ENCODE assay signal across 24 cellular contexts in genomic region chr3:95627293-95627692, GRCh38.
DNase-seq lines count a peak whose midpoint lies in the region; ATAC-seq and TF ChIP-seq lines count a peak whose summit lies in the region.
"Had no signal": no experiment of that assay in that cellular context is flagged by ENCODE, and none has a peak within 500 bp of the region (broad histone marks: within the 10 kb centered on the region; RNA-seq: fewer than 3 reads in every experiment).

No MANE protein-coding gene starts in this region.

- no peaks in the 10 kb centered on the region for H3K23me2 ChIP-seq in H9 (ENCODE audit: insufficient read length, low read depth, low read length, poor library complexity, severe bottlenecking)

- H2BK15ac ChIP-seq in H9 (ENCODE audit: low read depth, low read length) (no peak overlapping the region), mesendoderm (replicated peaks; ENCODE audit: low read depth) (no peak overlapping the region)

- H3K4ac ChIP-seq in H9 (ENCODE audit: low read depth, low read length) (no peak overlapping the region), mesendoderm (ENCODE audit: low read depth, low read length) (no peak overlapping the region)

- no peak overlapping the region for H3K56ac ChIP-seq in H9 (ENCODE audit: insufficient read length, low read depth, low read length)
- H3K56ac ChIP-seq in mesendoderm (ENCODE audit: low read length), result no peak overlapping the region

- H3K79me1 ChIP-seq in H9 (ENCODE audit: insufficient read depth, low read depth, low read length, poor library complexity, severe bottlenecking) (no peaks in the 10 kb centered on the region), mesendoderm (ENCODE audit: low read length) (no peaks in the 10 kb centered on the region)

- no peak overlapping the region for H3K4me2 ChIP-seq in H9 (ENCODE audit: insufficient read depth, insufficient read length, low read length)
- H3K4me2 ChIP-seq in OCI-LY3 (ENCODE audit: low read length), result peak overlapping the region; percentile 55
- H3K4me2 ChIP-seq in mesendoderm (ENCODE audit: low read length), result no peak overlapping the region

- H3K36me3 Mint-ChIP-seq in H9 (ENCODE audit: insufficient read depth in 1 of 3, low read depth in 3 of 3), result no peaks in the 10 kb centered on the region
- H3K36me3 Mint-ChIP-seq: CD8-positive, alpha-beta T cell had no signal

- H2AK5ac ChIP-seq in H9 (ENCODE audit: insufficient read length, low read length), result no peak overlapping the region
- no peak overlapping the region for H2AK5ac ChIP-seq in mesendoderm (ENCODE audit: low read length)

- H2BK120ac ChIP-seq in H9 (ENCODE audit: low read depth, low read length, poor library complexity, severe bottlenecking) (no peak overlapping the region), mesendoderm (ENCODE audit: low read depth, low read length) (no peak overlapping the region)

- ATAC-seq in GM19035 (IDR thresholded peaks at IDR 0.05; ENCODE audit: unreplicated experiment) (no peak), GM18520 (IDR thresholded peaks at IDR 0.05; ENCODE audit: unreplicated experiment) (no peak), HG03139 (IDR thresholded peaks at IDR 0.05; ENCODE audit: unreplicated experiment) (no peak)
- ATAC-seq: CD8-positive, alpha-beta T cell; HCT116; Panc1 had no signal

- no peak overlapping the region for H3T11ph ChIP-seq in H9 (ENCODE audit: low read length)

- no peaks in the 10 kb centered on the region for H3K9me3 ChIP-seq in H9 (ENCODE audit: control insufficient read depth, low read depth, low read length)
- no peaks in the 10 kb centered on the region for H3K9me3 ChIP-seq in OCI-LY3 (ENCODE audit: insufficient read depth, low read length)
- H3K9me3 ChIP-seq in right atrium auricular region, result no peaks in the 10 kb centered on the region
- H3K9me3 ChIP-seq: Caco-2 had no signal

- TF ChIP-seq CTCF in H9 (conservative IDR thresholded peaks at IDR 0.05) (no peak), OCI-LY3 (IDR thresholded peaks at IDR 0.05; ENCODE audit: low read depth, low read length) (no peak), right atrium auricular region (IDR thresholded peaks at IDR 0.05) (no peak)

- no peak overlapping the region for H2BK20ac ChIP-seq in H9 (ENCODE audit: low read depth, low read length, poor library complexity, severe bottlenecking)

- H3K4me1 Mint-ChIP-seq in H9, result peaks cover 18 to 19% of the 10 kb centered on the region in 2 experiments

- H3K27ac ChIP-seq in H9 (ENCODE audit: insufficient read length, low read depth, low read length) (no peak overlapping the region), OCI-LY3 (ENCODE audit: low read length) (peak overlapping the region; percentile 59), mesendoderm (ENCODE audit: low read depth, low read length) (no peak overlapping the region), right atrium auricular region (no peak overlapping the region)
- H3K27ac ChIP-seq: C4-2B, SK-N-MC had no signal

- no peak overlapping the region for H4K8ac ChIP-seq in H9 (replicated peaks; ENCODE audit: insufficient read length, low read depth, low read length)
- no peak overlapping the region for H4K8ac ChIP-seq in mesendoderm (ENCODE audit: low read depth, low read length)

- H3K27me3 ChIP-seq in H9 (ENCODE audit: insufficient read depth, low read length) (no peaks in the 10 kb centered on the region), OCI-LY3 (ENCODE audit: low read depth, low read length) (no peaks in the 10 kb centered on the region), mesendoderm (ENCODE audit: insufficient read depth, low read length, poor library complexity) (no peaks in the 10 kb centered on the region), right atrium auricular region (no peaks in the 10 kb centered on the region)

- H3K4me1 ChIP-seq in H9 (ENCODE audit: insufficient read depth, low read length) (no peaks in the 10 kb centered on the region; the same call in 1 of the 2 replicates), OCI-LY3 (ENCODE audit: low read length) (peaks cover 13% of the 10 kb centered on the region), mesendoderm (ENCODE audit: control insufficient read depth, low read depth, low read length) (no peaks in the 10 kb centered on the region), right atrium auricular region (no peaks in the 10 kb centered on the region)
- H3K4me1 ChIP-seq: Caco-2 had no signal

- H2AFZ ChIP-seq in H9 (ENCODE audit: low read length) (peak overlapping the region; percentile 9), OCI-LY3 (ENCODE audit: low read depth, low read length) (peak overlapping the region; percentile 93)

- no peak overlapping the region for H3K14ac ChIP-seq in H9 (ENCODE audit: insufficient read depth, low read length)

- no peaks in the 10 kb centered on the region for H3K9me3 Mint-ChIP-seq in H9
- H3K9me3 Mint-ChIP-seq: T-helper 1 cell treated with Interleukin-12 subunit alpha and Interleukin-12 subunit beta and Interleukin-4 antibody, amounts not matched to agents 30 μg/mL and 1 μg/mL, for 36 hours had no signal

- H4K20me1 ChIP-seq in H9 (ENCODE audit: control insufficient read depth, insufficient read depth, insufficient read length), result no peaks in the 10 kb centered on the region
- H4K20me1 ChIP-seq in OCI-LY3 (ENCODE audit: insufficient read depth, low read length), result no peaks in the 10 kb centered on the region

- no peak overlapping the region for H3K27ac Mint-ChIP-seq in H9
- H3K27ac Mint-ChIP-seq: CD8-positive, alpha-beta T cell; T-helper 1 cell treated with Interleukin-12 subunit alpha and Interleukin-12 subunit beta and Interleukin-4 antibody, amounts not matched to agents 30 μg/mL and 1 μg/mL, for 36 hours had no signal

- H3K27me3 Mint-ChIP-seq in H9 (ENCODE audit: low read depth), result no peaks in the 10 kb centered on the region

- H3K23ac ChIP-seq in H9 (ENCODE audit: insufficient read length, low read depth, low read length) (no peak overlapping the region), mesendoderm (ENCODE audit: low read length) (no peak overlapping the region)

- H3K36me3 ChIP-seq in OCI-LY3 (replicated peaks; ENCODE audit: low read depth, low read length), result peaks cover 8% of the 10 kb centered on the region
- no peaks in the 10 kb centered on the region for H3K36me3 ChIP-seq in mesendoderm (ENCODE audit: control insufficient read depth, insufficient read depth, low read length)
- no peaks in the 10 kb centered on the region for H3K36me3 ChIP-seq in right atrium auricular region

- H2BK12ac ChIP-seq in H9 (ENCODE audit: insufficient read length, low read depth, low read length), result no peak overlapping the region

- H3K79me2 ChIP-seq in H9 (ENCODE audit: insufficient read depth, low read length) (no peaks in the 10 kb centered on the region), OCI-LY3 (ENCODE audit: low read length) (no peaks in the 10 kb centered on the region), mesendoderm (ENCODE audit: control insufficient read depth, insufficient read depth, low read length) (no peaks in the 10 kb centered on the region)

- no peak overlapping the region for H3K9ac ChIP-seq in H9 (ENCODE audit: extremely low read depth, insufficient read length, low read length)
- H3K9ac ChIP-seq in OCI-LY3 (ENCODE audit: low read length), result peak overlapping the region; percentile 14; the same call in 1 of the 2 replicates
- H3K9ac ChIP-seq in mesendoderm (ENCODE audit: low read length), result no peak overlapping the region

- no peak overlapping the region for H4K91ac ChIP-seq in H9 (ENCODE audit: insufficient read length, low read depth, low read length)

- H3K4me3 ChIP-seq in OCI-LY3 (ENCODE audit: low read length) (peak overlapping the region; percentile 13; the same call in 1 of the 2 replicates), mesendoderm (ENCODE audit: low read length) (no peak overlapping the region), right atrium auricular region (no peak overlapping the region)
- H3K4me3 ChIP-seq: SK-N-MC had no signal

- no CpG with 5 or more reads among the region's 4 CpGs for WGBS in H9 (ENCODE audit: extremely low coverage, insufficient read length, low lambda C conversion rate)
- WGBS in mesendoderm (ENCODE audit: extremely low coverage, insufficient coverage, low lambda C conversion rate), result no CpG with 5 or more reads among the region's 4 CpGs

- no peak overlapping the region for H3K18ac ChIP-seq in H9 (ENCODE audit: insufficient read length, low read depth, low read length)
- no peak overlapping the region for H3K18ac ChIP-seq in mesendoderm (ENCODE audit: low read length)

- H3K4me3 Mint-ChIP-seq in H9, result no peak overlapping the region
- H3K4me3 Mint-ChIP-seq: CD8-positive, alpha-beta T cell; T-helper 1 cell treated with Interleukin-12 subunit alpha and Interleukin-12 subunit beta and Interleukin-4 antibody, amounts not matched to agents 30 μg/mL and 1 μg/mL, for 36 hours had no signal

- H2BK5ac ChIP-seq in H9 (ENCODE audit: insufficient read length, low read length) (no peak overlapping the region), mesendoderm (ENCODE audit: low read length) (no peak overlapping the region)

- DNase-seq in H9 (no peak), mesendoderm (peak; percentile 11), right atrium auricular region (ENCODE audit: low spot score) (no peak)
- DNase-seq: Caco-2; CD8-positive, alpha-beta T cell; GOT3; KBM-7; MV-4-11; NCI-H1105 treated with DMSO at 0.1 percent for 48 hours; NCI-H146; NCI-H1930; NCI-H446 treated with DMSO at 0.1 percent for 48 hours; NCI-H526; SIG-M5; SW 1271 had no signal

- H4K5ac ChIP-seq in H9 (ENCODE audit: insufficient read length, low read depth, low read length) (no peak overlapping the region), mesendoderm (ENCODE audit: low read length) (no peak overlapping the region)
